27 cellular contexts compared by ENCODE assay signal in genomic region chr1:80565416-80565815, GRCh38.
"Had no signal": no experiment of that assay in that cellular context is flagged by ENCODE, and none has a peak within 500 bp of the region (broad histone marks: within the 10 kb centered on the region; RNA-seq: fewer than 3 reads in every experiment).

No MANE protein-coding gene starts in this region.

- H3K27me3 Mint-ChIP-seq: stimulated activated naive B cell treated with anti-CD40 and anti-IgM and Interleukin-4, amounts not matched to agents 10 μg/mL and 1 μg/mL and 100 μg/mL, for 72 hours; stimulated activated naive CD8-positive, alpha-beta T cell treated with anti-CD3 and anti-CD28 coated beads, Interleukin-15, Interleukin-2, amounts not matched to agents 100 ng/mL and 50 ng/mL, for 24 hours had no signal

- FAIRE-seq: pancreas, small intestine, urothelium cell line had no signal

- DNase-seq: natural killer cell; nephron progenitor cell; nucleus accumbens; pancreas; right cardiac atrium; right lobe of liver; sigmoid colon; small intestine; stimulated activated CD4-positive, alpha-beta T cell treated with anti-CD3 and anti-CD28 coated beads, Interleukin-15, amount 100 ng/mL, for 24 hours; stimulated activated CD4-positive, alpha-beta T cell treated with anti-CD3 and anti-CD28 coated beads, Interleukin-2, amount 100 ng/mL, for 24 hours; stimulated activated CD4-positive, alpha-beta T cell treated with anti-CD3 and anti-CD28 coated beads, Interleukin-2, amount 100 ng/mL, for 48 hours; stimulated activated CD4-positive, alpha-beta T cell treated with anti-CD3 and anti-CD28 coated beads, Interleukin-4, amount 100 ng/mL, for 24 hours; stimulated activated naive B cell treated with anti-CD40 and anti-IgM and Interleukin-4, amounts not matched to agents 10 μg/mL and 1 μg/mL and 100 μg/mL, for 72 hours; stimulated activated naive CD4-positive, alpha-beta T cell treated with Interleukin-2 at 50 U/mL for 16 hours; stomach; thyroid gland; trophoblast cell; upper lobe of left lung had no signal

- H3K4me1 ChIP-seq: pancreas, prostate gland, right lobe of liver, sigmoid colon, stomach, thyroid gland, tibial nerve, upper lobe of left lung, vagina had no signal

- H3K27ac ChIP-seq: neutrophil, pancreas, prostate gland, right lobe of liver, sigmoid colon, stomach, thoracic aorta, thyroid gland, tibial nerve, upper lobe of left lung, vagina had no signal

- H3K4me1 Mint-ChIP-seq: natural killer cell; stimulated activated effector memory CD8-positive, alpha-beta T cell treated with anti-CD3 and anti-CD28 coated beads, Interleukin-12 subunit alpha, Interleukin-12 subunit beta, amount 100 ng/mL, for 72 hours; stimulated activated naive B cell treated with anti-CD40 and anti-IgM and Interleukin-4, amounts not matched to agents 10 μg/mL and 1 μg/mL and 100 μg/mL, for 72 hours had no signal

- H3K4me3 ChIP-seq: pancreas, prostate gland, right lobe of liver, sigmoid colon, stomach, thoracic aorta, thyroid gland, tibial nerve, upper lobe of left lung, vagina had no signal

- H3K4me3 Mint-ChIP-seq: natural killer cell; nephron progenitor cell; neural crest cell; stimulated activated effector memory CD8-positive, alpha-beta T cell treated with anti-CD3 and anti-CD28 coated beads, Interleukin-12 subunit alpha, Interleukin-12 subunit beta, amount 100 ng/mL, for 72 hours; stimulated activated naive B cell treated with anti-CD40 and anti-IgM and Interleukin-4, amounts not matched to agents 10 μg/mL and 1 μg/mL and 100 μg/mL, for 72 hours; stimulated activated naive CD8-positive, alpha-beta T cell treated with anti-CD3 and anti-CD28 coated beads, Interleukin-15, Interleukin-2, amounts not matched to agents 100 ng/mL and 50 ng/mL, for 24 hours had no signal

- H3K36me3 ChIP-seq: neutrophil, pancreas, prostate gland, right lobe of liver, sigmoid colon, stomach, thoracic aorta, thyroid gland, tibial nerve, upper lobe of left lung, vagina had no signal

- H3K27ac Mint-ChIP-seq: natural killer cell; nephron progenitor cell; stimulated activated effector memory CD8-positive, alpha-beta T cell treated with anti-CD3 and anti-CD28 coated beads, Interleukin-12 subunit alpha, Interleukin-12 subunit beta, amount 100 ng/mL, for 72 hours; stimulated activated naive B cell treated with anti-CD40 and anti-IgM and Interleukin-4, amounts not matched to agents 10 μg/mL and 1 μg/mL and 100 μg/mL, for 72 hours; stimulated activated naive CD8-positive, alpha-beta T cell treated with anti-CD3 and anti-CD28 coated beads, Interleukin-15, Interleukin-2, amounts not matched to agents 100 ng/mL and 50 ng/mL, for 24 hours had no signal

- H3K9me3 Mint-ChIP-seq: nephron progenitor cell; neural crest cell; stimulated activated naive B cell treated with anti-CD40 and anti-IgM and Interleukin-4, amounts not matched to agents 10 μg/mL and 1 μg/mL and 100 μg/mL, for 72 hours had no signal

- H3K27me3 ChIP-seq: neutrophil, pancreas, right lobe of liver, sigmoid colon, stomach, thyroid gland, tibial nerve, upper lobe of left lung, vagina had no signal

- ATAC-seq: natural killer cell; pancreas; right cardiac atrium; right lobe of liver; stimulated activated effector memory CD8-positive, alpha-beta T cell treated with anti-CD3 and anti-CD28 coated beads, Interleukin-12 subunit alpha, Interleukin-12 subunit beta, amount 100 ng/mL, for 72 hours; stimulated activated naive B cell treated with anti-CD40 and anti-IgM and Interleukin-4, amounts not matched to agents 10 μg/mL and 1 μg/mL and 100 μg/mL, for 72 hours had no signal

- H3K36me3 Mint-ChIP-seq: stimulated activated effector memory CD8-positive, alpha-beta T cell treated with anti-CD3 and anti-CD28 coated beads, Interleukin-12 subunit alpha, Interleukin-12 subunit beta, amount 100 ng/mL, for 72 hours; stimulated activated naive B cell treated with anti-CD40 and anti-IgM and Interleukin-4, amounts not matched to agents 10 μg/mL and 1 μg/mL and 100 μg/mL, for 72 hours had no signal

- H3K9me3 ChIP-seq: neutrophil, pancreas, prostate gland, right lobe of liver, sigmoid colon, stomach, thoracic aorta, thyroid gland, tibial nerve, upper lobe of left lung, vagina had no signal
